29 cellular contexts compared by ENCODE assay signal in the genomic region with DNA sequence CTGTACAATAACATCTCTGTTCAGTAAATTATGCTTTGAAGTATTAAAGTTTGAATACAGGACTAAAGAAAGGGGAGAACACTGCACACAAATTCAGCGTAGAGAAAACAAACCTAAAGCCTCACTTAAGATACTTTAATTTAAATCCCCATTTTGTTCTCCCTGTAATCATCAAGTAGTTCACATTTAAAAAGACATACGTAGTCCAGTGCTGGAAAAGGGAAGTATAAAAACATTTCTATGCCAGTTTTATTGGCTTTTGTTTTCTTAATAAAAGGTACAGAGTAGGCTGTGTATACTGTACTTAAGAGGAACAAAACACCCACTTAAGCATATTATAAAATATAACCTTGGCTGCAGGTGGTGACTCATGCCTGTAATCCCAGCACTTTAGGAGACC.
"Had no signal": no experiment of that assay in that cellular context is flagged by ENCODE, and none has a peak within 500 bp of the region (broad histone marks: within the 10 kb centered on the region; RNA-seq: fewer than 3 reads in every experiment).

No MANE protein-coding gene starts in this region.

- H3K4me1 Mint-ChIP-seq: immature natural killer cell; nephron; neural crest cell; stimulated activated naive B cell treated with anti-CD40 and anti-IgM and Interleukin-4, amounts not matched to agents 10 μg/mL and 1 μg/mL and 100 μg/mL, for 72 hours had no signal

- H3K4me3 ChIP-seq: left lung, lower lobe of right lung, pancreas, prostate gland, skin epidermis, stomach, testis, thyroid gland, transverse colon, upper lobe of left lung had no signal

- DNase-seq: immature natural killer cell; kidney; left colon; left lung; lower lobe of right lung; mammary epithelial cell; mesenchymal stem cell; naive thymus-derived CD8-positive, alpha-beta T cell; nucleus accumbens; pancreas; posterior cingulate gyrus; retina; right cardiac atrium; stimulated activated CD4-positive, alpha-beta T cell treated with anti-CD3 and anti-CD28 coated beads, Interleukin-12 subunit alpha, Interleukin-12 subunit beta, amount 100 ng/mL, for 4 hours; stimulated activated CD4-positive, alpha-beta T cell treated with anti-CD3 and anti-CD28 coated beads, Interleukin-15, amount 100 ng/mL, for 24 hours; stimulated activated CD4-positive, alpha-beta T cell treated with anti-CD3 and anti-CD28 coated beads, Interleukin-2, amount 100 ng/mL, for 24 hours; stimulated activated CD4-positive, alpha-beta T cell treated with anti-CD3 and anti-CD28 coated beads, Interleukin-4, amount 100 ng/mL, for 1 hour; stimulated activated naive B cell treated with anti-CD40 and anti-IgM and Interleukin-4, amounts not matched to agents 10 μg/mL and 1 μg/mL and 100 μg/mL, for 72 hours; stimulated activated naive CD8-positive, alpha-beta T cell treated with anti-CD3 and anti-CD28 coated beads, Interleukin-15, Interleukin-2, amounts not matched to agents 100 U/mL and 50 U/mL, for 24 hours; stomach; testis; thyroid gland; transverse colon; upper lobe of left lung had no signal

- ATAC-seq: left colon; left lung; lower lobe of right lung; naive thymus-derived CD8-positive, alpha-beta T cell; pancreas; right cardiac atrium; sciatic nerve; stimulated activated naive B cell treated with anti-CD40 and anti-IgM and Interleukin-4, amounts not matched to agents 10 μg/mL and 1 μg/mL and 100 μg/mL, for 72 hours; stimulated activated naive CD8-positive, alpha-beta T cell treated with anti-CD3 and anti-CD28 coated beads, Interleukin-15, Interleukin-2, amounts not matched to agents 100 U/mL and 50 U/mL, for 24 hours had no signal

- H3K9me3 ChIP-seq: left lung, lower lobe of right lung, pancreas, prostate gland, stomach, testis, thyroid gland, transverse colon had no signal

- H3K27ac Mint-ChIP-seq: immature natural killer cell; naive thymus-derived CD8-positive, alpha-beta T cell; nephron; stimulated activated naive B cell treated with anti-CD40 and anti-IgM and Interleukin-4, amounts not matched to agents 10 μg/mL and 1 μg/mL and 100 μg/mL, for 72 hours had no signal

- H3K4me1 ChIP-seq: left lung, lower lobe of right lung, pancreas, prostate gland, stomach, testis, thyroid gland, transverse colon, upper lobe of left lung had no signal

- H3K4me3 Mint-ChIP-seq: immature natural killer cell; naive thymus-derived CD8-positive, alpha-beta T cell; nephron; neural crest cell; stimulated activated naive B cell treated with anti-CD40 and anti-IgM and Interleukin-4, amounts not matched to agents 10 μg/mL and 1 μg/mL and 100 μg/mL, for 72 hours had no signal

- H3K27ac ChIP-seq: left lung, lower lobe of right lung, pancreas, prostate gland, skin epidermis, stomach, testis, thyroid gland, transverse colon, upper lobe of left lung had no signal

- H3K27me3 Mint-ChIP-seq: naive thymus-derived CD8-positive, alpha-beta T cell; stimulated activated naive B cell treated with anti-CD40 and anti-IgM and Interleukin-4, amounts not matched to agents 10 μg/mL and 1 μg/mL and 100 μg/mL, for 72 hours had no signal

- H3K36me3 ChIP-seq: left lung, lower lobe of right lung, pancreas, prostate gland, thyroid gland, transverse colon, upper lobe of left lung had no signal

- H3K27me3 ChIP-seq: left lung, pancreas, stomach, testis, thyroid gland, transverse colon, upper lobe of left lung had no signal
